Comparison of ENCODE assay signal across 27 cellular contexts in genomic region chr3:152477422-152477821, GRCh38.
"Had no signal": no experiment of that assay in that cellular context is flagged by ENCODE, and none has a peak within 500 bp of the region (broad histone marks: within the 10 kb centered on the region; RNA-seq: fewer than 3 reads in every experiment).

No MANE protein-coding gene starts in this region.

- H3K4me2 ChIP-seq: KMS-11 had no signal

- ATAC-seq: activated CD4-positive, alpha-beta T cell treated with anti-CD3 and anti-CD28 coated beads for 36 hours; activated T-helper 17 cell treated with anti-CD3 and anti-CD28 coated beads, Interleukin-2, amount 50 U/mL, for 72 hours; Panc1; Right ventricle myocardium inferior had no signal

- H3K27ac Mint-ChIP-seq: activated CD4-positive, alpha-beta memory T cell treated with anti-CD3 and anti-CD28 coated beads, Interleukin-2, amount 10 ng/mL, durations not matched to agents 7 days and 5 days; activated CD4-positive, alpha-beta T cell treated with anti-CD3 and anti-CD28 coated beads for 36 hours; activated naive CD4-positive, alpha-beta T cell treated with anti-CD3 and anti-CD28 coated beads for 36 hours; activated naive CD8-positive, alpha-beta T cell; activated T-helper 17 cell treated with anti-CD3 and anti-CD28 coated beads, Interleukin-2, amount 50 U/mL, for 72 hours; IgD-negative memory B cell had no signal

- H3K27ac ChIP-seq: KMS-11, SK-N-MC, VCaP had no signal

- H3K36me3 Mint-ChIP-seq: IgD-negative memory B cell had no signal

- H3K4me3 Mint-ChIP-seq: activated CD4-positive, alpha-beta memory T cell treated with anti-CD3 and anti-CD28 coated beads, Interleukin-2, amount 10 ng/mL, durations not matched to agents 7 days and 5 days; activated CD4-positive, alpha-beta T cell treated with anti-CD3 and anti-CD28 coated beads for 36 hours; activated naive CD4-positive, alpha-beta T cell treated with anti-CD3 and anti-CD28 coated beads for 36 hours; activated naive CD8-positive, alpha-beta T cell; activated T-helper 17 cell treated with anti-CD3 and anti-CD28 coated beads, Interleukin-2, amount 50 U/mL, for 72 hours; IgD-negative memory B cell had no signal

- H3K4me3 ChIP-seq: SK-N-MC had no signal

- H3K9ac ChIP-seq: KMS-11 had no signal

- H3K27me3 Mint-ChIP-seq: activated CD4-positive, alpha-beta T cell treated with anti-CD3 and anti-CD28 coated beads for 36 hours; activated naive CD8-positive, alpha-beta T cell; IgD-negative memory B cell had no signal

- DNase-seq: activated CD4-positive, alpha-beta memory T cell treated with anti-CD3 and anti-CD28 coated beads, Interleukin-2, amount 10 ng/mL, durations not matched to agents 7 days and 5 days; activated CD4-positive, alpha-beta T cell treated with anti-CD3 and anti-CD28 coated beads for 36 hours; activated CD4-positive, alpha-beta T cell treated with anti-CD3 and anti-CD28 coated beads, Interleukin-2, amount 50 U/mL, for 1 hour; activated gamma-delta T cell; activated naive CD4-positive, alpha-beta T cell treated with anti-CD3 and anti-CD28 coated beads for 36 hours; activated T-cell treated with anti-CD3 and anti-CD28 coated beads for 4 hours; activated T-cell treated with anti-CD3 and anti-CD28 coated beads, Interleukin-2, amount 50 U/mL, for 48 hours; MV-4-11; NCI-H1092 treated with DMSO at 0.1 percent for 48 hours; NCI-H1417 treated with DMSO at 0.1 percent for 48 hours; NCI-H1694; NCI-H2029; NCI-H2107; NCI-H345; NCI-H510A; NCI-H526 treated with DMSO at 0.1 percent for 48 hours; NCI-H82; RPMI8226; SW 1271 had no signal
